Comparison of ENCODE assay signal across 18 cellular contexts in the genomic region with DNA sequence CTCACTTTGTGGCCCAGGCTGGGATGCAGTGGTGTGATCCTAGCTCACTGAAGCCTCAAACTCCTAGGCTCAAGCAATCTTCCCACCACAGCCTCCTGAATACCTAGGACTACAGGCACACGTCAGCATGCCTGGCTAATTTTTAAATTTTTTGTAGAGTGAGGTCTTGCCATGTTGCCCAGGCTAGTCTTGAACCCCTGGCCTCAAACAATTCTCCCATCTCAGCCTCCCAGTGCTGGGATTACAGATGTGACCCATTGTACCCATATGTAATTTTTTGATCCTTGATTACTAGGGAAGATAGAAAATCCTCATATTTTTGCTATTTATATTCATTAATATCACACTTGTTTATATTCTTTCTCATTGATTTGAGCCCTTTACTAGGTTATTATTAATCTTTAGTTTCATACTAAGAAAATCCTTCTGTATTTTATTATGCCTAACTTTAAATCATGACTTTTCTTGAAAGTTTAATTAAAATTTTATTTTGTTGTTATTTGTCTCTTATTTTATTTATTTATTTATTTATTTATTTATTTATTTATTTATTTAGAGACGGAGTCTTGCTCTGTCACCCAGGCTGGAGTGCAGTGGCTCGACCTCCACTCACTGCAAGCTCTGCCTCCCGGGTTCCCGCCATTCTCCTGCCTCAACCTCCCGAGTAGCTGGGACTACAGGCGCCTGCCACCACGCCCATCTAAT.
"Had no signal": no experiment of that assay in that cellular context is flagged by ENCODE, and none has a peak within 500 bp of the region (broad histone marks: within the 10 kb centered on the region; RNA-seq: fewer than 3 reads in every experiment).

No MANE protein-coding gene starts in this region.

- DNase-seq: KBM-7, MV-4-11, NCI-H1048, NCI-H1105, NCI-H1417, NCI-H1436 treated with DMSO at 0.1 percent for 48 hours, NCI-H1694, NCI-H187 treated with DMSO at 0.1 percent for 48 hours, NCI-H2029 treated with DMSO at 0.1 percent for 48 hours, NCI-H2171 treated with DMSO at 0.1 percent for 48 hours, NCI-H524, NCI-H526 treated with DMSO at 0.1 percent for 48 hours, NCI-H748 treated with DMSO at 0.1 percent for 48 hours, Right ventricle myocardium superior, RPMI8226, SIG-M5 had no signal

- H3K27me3 ChIP-seq: SJSA1 had no signal

- H3K27ac ChIP-seq: SJSA1, SK-N-MC had no signal

- H3K36me3 ChIP-seq: SJSA1 had no signal

- H3K4me1 ChIP-seq: SJSA1 had no signal

- H3K9me3 ChIP-seq: SJSA1 had no signal

- H3K4me3 ChIP-seq: SJSA1, SK-N-MC had no signal
